ENCODE assay signal across 32 cellular contexts in the genomic region with DNA sequence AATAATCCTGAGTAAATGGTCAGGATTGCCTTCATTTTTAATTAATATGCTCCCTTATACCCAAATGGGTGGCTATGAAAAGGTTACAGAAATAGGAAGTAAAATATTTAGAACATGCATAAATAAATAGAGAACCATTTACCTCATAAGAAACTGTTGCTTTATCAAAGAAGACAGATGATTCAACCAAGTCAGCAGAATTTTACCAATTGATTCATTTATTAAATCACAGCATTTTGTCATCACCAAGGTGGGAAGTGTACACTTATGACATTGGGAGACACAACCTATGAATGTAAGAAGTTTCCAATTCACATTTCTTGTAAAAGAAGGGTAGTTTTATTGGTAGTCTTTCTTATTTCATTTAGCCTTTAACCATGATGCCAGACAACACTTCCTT.
"Had no signal": no experiment of that assay in that cellular context is flagged by ENCODE, and none has a peak within 500 bp of the region (broad histone marks: within the 10 kb centered on the region; RNA-seq: fewer than 3 reads in every experiment).

No MANE protein-coding gene starts in this region.

- H3K4me3 ChIP-seq: ovary, psoas muscle, skin epidermis, smooth muscle cell, spleen, suprapubic skin, testis, tibial artery, transverse colon, upper lobe of right lung, uterus had no signal

- H3K4me1 ChIP-seq: parathyroid adenoma, psoas muscle, spleen, suprapubic skin, testis, transverse colon, upper lobe of right lung, uterus had no signal

- H3K9me3 ChIP-seq: neutrophil, ovary, psoas muscle, suprapubic skin, testis, tibial artery, transverse colon, upper lobe of right lung, uterus had no signal

- H3K4me1 Mint-ChIP-seq: naive thymus-derived CD8-positive, alpha-beta T cell; nephron progenitor cell; stimulated activated memory B cell treated with anti-CD40 and anti-IgM and Interleukin-4, amounts not matched to agents 10 μg/mL and 1 μg/mL and 100 μg/mL, for 72 hours; stimulated activated naive CD8-positive, alpha-beta T cell treated with anti-CD3 and anti-CD28 coated beads, Interleukin-15, amount 100 ng/mL, for 72 hours had no signal

- H2AFZ ChIP-seq: parathyroid adenoma had no signal

- H3K36me3 ChIP-seq: neutrophil, ovary, spleen, suprapubic skin, tibial artery, transverse colon, upper lobe of right lung, uterus had no signal

- H3K27ac Mint-ChIP-seq: naive thymus-derived CD8-positive, alpha-beta T cell; natural killer cell treated with Interleukin-12 subunit alpha and Interleukin-12 subunit beta and Interleukin-15 and Interleukin-18, amount 100 ng/mL, for 72 hours; nephron progenitor cell; progenitor cell of endocrine pancreas; stimulated activated memory B cell treated with anti-CD40 and anti-IgM and Interleukin-4, amounts not matched to agents 10 μg/mL and 1 μg/mL and 100 μg/mL, for 72 hours; stimulated activated naive CD8-positive, alpha-beta T cell treated with anti-CD3 and anti-CD28 coated beads, Interleukin-15, amount 100 ng/mL, for 72 hours; type B pancreatic cell had no signal

- ATAC-seq: naive thymus-derived CD8-positive, alpha-beta T cell; natural killer cell treated with Interleukin-12 subunit alpha and Interleukin-12 subunit beta and Interleukin-15 and Interleukin-18, amount 100 ng/mL, for 72 hours; psoas muscle; right cardiac atrium; sciatic nerve; stimulated activated memory B cell treated with anti-CD40 and anti-IgM and Interleukin-4, amounts not matched to agents 10 μg/mL and 1 μg/mL and 100 μg/mL, for 72 hours; stimulated activated naive CD8-positive, alpha-beta T cell treated with anti-CD3 and anti-CD28 coated beads, Interleukin-15, amount 100 ng/mL, for 72 hours; stimulated activated naive CD8-positive, alpha-beta T cell treated with anti-CD3 and anti-CD28 coated beads, Interleukin-15, Interleukin-2, amounts not matched to agents 100 U/mL and 50 U/mL, for 24 hours; upper lobe of right lung had no signal

- H3K27me3 Mint-ChIP-seq: naive thymus-derived CD8-positive, alpha-beta T cell; natural killer cell treated with Interleukin-12 subunit alpha and Interleukin-12 subunit beta and Interleukin-15 and Interleukin-18, amount 100 ng/mL, for 72 hours; progenitor cell of endocrine pancreas; stimulated activated memory B cell treated with anti-CD40 and anti-IgM and Interleukin-4, amounts not matched to agents 10 μg/mL and 1 μg/mL and 100 μg/mL, for 72 hours; stimulated activated naive CD8-positive, alpha-beta T cell treated with anti-CD3 and anti-CD28 coated beads, Interleukin-15, amount 100 ng/mL, for 72 hours; type B pancreatic cell had no signal

- H3K4me3 Mint-ChIP-seq: naive thymus-derived CD8-positive, alpha-beta T cell; natural killer cell treated with Interleukin-12 subunit alpha and Interleukin-12 subunit beta and Interleukin-15 and Interleukin-18, amount 100 ng/mL, for 72 hours; nephron progenitor cell; neural crest cell; stimulated activated memory B cell treated with anti-CD40 and anti-IgM and Interleukin-4, amounts not matched to agents 10 μg/mL and 1 μg/mL and 100 μg/mL, for 72 hours; stimulated activated naive CD8-positive, alpha-beta T cell treated with anti-CD3 and anti-CD28 coated beads, Interleukin-15, amount 100 ng/mL, for 72 hours; type B pancreatic cell had no signal

- H3K4me2 ChIP-seq: smooth muscle cell had no signal

- H3K27me3 ChIP-seq: neutrophil, ovary, spleen, suprapubic skin, testis, tibial artery, transverse colon, upper lobe of right lung, uterus had no signal

- H3K27ac ChIP-seq: neutrophil, ovary, parathyroid adenoma, psoas muscle, skin epidermis, spleen, suprapubic skin, testis, tibial artery, transverse colon, upper lobe of right lung, uterus had no signal

- DNase-seq: naive thymus-derived CD8-positive, alpha-beta T cell; nephron progenitor cell; nucleus accumbens; ovary; psoas muscle; spleen; stimulated activated CD4-positive, alpha-beta T cell treated with anti-CD3 and anti-CD28 coated beads, Interleukin-12 subunit alpha, Interleukin-12 subunit beta, amount 100 ng/mL, for 4 hours; stimulated activated CD4-positive, alpha-beta T cell treated with anti-CD3 and anti-CD28 coated beads, Interleukin-1b, Interleukin-23, amount 100 ng/mL, for 48 hours; stimulated activated CD4-positive, alpha-beta T cell treated with anti-CD3 and anti-CD28 coated beads, Interleukin-4, amount 100 ng/mL, for 1 hour; stimulated activated CD4-positive, alpha-beta T cell treated with anti-CD3 and anti-CD28 coated beads, Interleukin-4, amount 100 ng/mL, for 4 hours; stimulated activated CD8-positive, alpha-beta memory T cell treated with anti-CD3 and anti-CD28 coated beads, Interleukin-4, amount 100 ng/mL, for 48 hours; stimulated activated naive CD4-positive, alpha-beta T cell; stimulated activated naive CD8-positive, alpha-beta T cell treated with anti-CD3 and anti-CD28 coated beads, Interleukin-15, amount 100 ng/mL, for 72 hours; stimulated activated naive CD8-positive, alpha-beta T cell treated with anti-CD3 and anti-CD28 coated beads, Interleukin-15, Interleukin-2, amounts not matched to agents 100 U/mL and 50 U/mL, for 24 hours; substantia nigra; testis; tibial artery; transverse colon; upper lobe of right lung; uterus had no signal

- H3K9me3 Mint-ChIP-seq: nephron progenitor cell, neural crest cell, type B pancreatic cell had no signal

- H3K79me2 ChIP-seq: parathyroid adenoma had no signal

- H3K36me3 Mint-ChIP-seq: naive thymus-derived CD8-positive, alpha-beta T cell; natural killer cell treated with Interleukin-12 subunit alpha and Interleukin-12 subunit beta and Interleukin-15 and Interleukin-18, amount 100 ng/mL, for 72 hours; stimulated activated memory B cell treated with anti-CD40 and anti-IgM and Interleukin-4, amounts not matched to agents 10 μg/mL and 1 μg/mL and 100 μg/mL, for 72 hours; type B pancreatic cell had no signal
